ENCODE assay signal across 8 cellular contexts in the genomic region with DNA sequence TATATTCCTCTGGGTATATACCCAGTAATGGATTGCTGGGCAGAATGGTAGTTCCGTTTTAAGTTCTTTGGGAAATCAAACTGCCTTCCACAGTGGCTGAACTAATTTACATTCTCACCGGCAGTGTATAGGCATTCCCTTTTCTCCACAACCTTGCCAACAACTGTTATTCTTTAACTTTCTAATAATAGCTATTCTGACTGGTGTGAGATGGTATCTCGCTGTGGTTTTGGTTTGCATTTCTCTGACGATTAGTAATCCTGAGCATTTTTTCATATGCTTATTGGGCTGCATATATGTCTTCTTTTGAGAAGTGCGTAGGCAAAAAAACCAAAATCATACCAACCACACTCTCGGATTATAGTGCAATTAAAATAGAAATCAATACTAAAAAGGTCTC. TPM values are rescaled to one million over a fixed set of nuclear protein-coding genes. Genes with fewer than 3 reads are reported as not detected.
A peak's percentile ranks its signal among the peaks of the same experiment; 100 is the strongest.
DNase-seq lines count a peak whose midpoint lies in the region; ATAC-seq and TF ChIP-seq lines count a peak whose summit lies in the region.
"Not testable (repeated sequence)": the region's sequence is repeated elsewhere in the genome, so short reads cannot be mapped to it uniquely, and the experiment has no call there.

No MANE protein-coding gene starts in this region.

- not testable (repeated sequence) for H3K36me3 Mint-ChIP-seq in activated T-cell treated with anti-CD3 and anti-CD28 coated beads, Interleukin-2, amount 50 U/mL, for 4 hours (ENCODE audit: insufficient read depth); MCF 10A (ENCODE audit: insufficient read depth, unreplicated experiment); osteocyte (ENCODE audit: unreplicated experiment)

- BruUV-seq in Panc1 (replicated peaks; lab: Mats Ljungman, UMichigan): TSS peak; percentile 19
- not testable (repeated sequence) for BruUV-seq in MCF 10A (replicated peaks; lab: Mats Ljungman, UMichigan)

- CTCF ChIA-PET in Panc1 (lab: Charles Lee); MCF 10A (lab: Yijun Ruan, JAX): not testable (repeated sequence)

- H3K4me3 ChIP-seq in ACC112 (ENCODE audit: low read depth, low read length); Panc1 (ENCODE audit: low read depth in 2 of 2, low read length in 2 of 2): not testable (repeated sequence)

- not testable (repeated sequence) for H3K4me3 Mint-ChIP-seq in activated T-cell treated with anti-CD3 and anti-CD28 coated beads, Interleukin-2, amount 50 U/mL, for 4 hours; osteocyte (ENCODE audit: unreplicated experiment)
- H3K4me3 Mint-ChIP-seq in MCF 10A (ENCODE audit: unreplicated experiment): peak overlapping the region; percentile 33

- TF ChIP-seq CTCF in Panc1 (IDR thresholded peaks at IDR 0.05); MCF 10A (IDR thresholded peaks at IDR 0.05; ENCODE audit: unreplicated experiment); osteocyte (IDR thresholded peaks at IDR 0.05): not testable (repeated sequence)

- peak overlapping the region; percentile 53 for H3K27ac ChIP-seq in ACC112 (ENCODE audit: low read depth, low read length)
- H3K27ac ChIP-seq in Panc1 (ENCODE audit: low read length): not testable (repeated sequence)

- not testable (repeated sequence) for H3K9me3 ChIP-seq in Panc1 (ENCODE audit: control insufficient read depth, insufficient read depth, low read depth, low read length)

- peaks cover 10% of the 10 kb centered on the region for H3K4me1 Mint-ChIP-seq in activated T-cell treated with anti-CD3 and anti-CD28 coated beads, Interleukin-2, amount 50 U/mL, for 4 hours (ENCODE audit: low read depth)
- not testable (repeated sequence) for H3K4me1 Mint-ChIP-seq in MCF 10A (ENCODE audit: insufficient read depth, unreplicated experiment); osteocyte (ENCODE audit: unreplicated experiment)

- not testable (repeated sequence) for H3K27me3 ChIP-seq in ACC112 (ENCODE audit: insufficient read depth, low read length); Panc1 (ENCODE audit: control insufficient read depth, insufficient read depth, low read length)

- peak; percentile 42 for ATAC-seq in GM18867 (IDR thresholded peaks at IDR 0.05; ENCODE audit: unreplicated experiment)
- ATAC-seq in Panc1: not testable (repeated sequence)
- ATAC-seq in activated T-cell treated with anti-CD3 and anti-CD28 coated beads, Interleukin-2, amount 50 U/mL, for 4 hours: peak; percentile 72 to 74

- H3K27ac Mint-ChIP-seq in MCF 10A (ENCODE audit: low read depth, unreplicated experiment): not testable (repeated sequence)
- H3K27ac Mint-ChIP-seq in osteocyte (ENCODE audit: unreplicated experiment): peak overlapping the region; percentile 44

- not testable (repeated sequence) for H2AFZ ChIP-seq in ACC112 (ENCODE audit: low read length, unreplicated experiment)

- peaks cover 20% of the 10 kb centered on the region for H3K79me2 ChIP-seq in ACC112 (ENCODE audit: control insufficient read depth, insufficient read depth, low read length, unreplicated experiment)

- H3K36me3 ChIP-seq in ACC112 (ENCODE audit: insufficient read depth, low read length); Panc1 (ENCODE audit: control insufficient read depth, insufficient read depth, low read length): not testable (repeated sequence)

- in situ Hi-C loops in Panc1 (cut with HindIII; ENCODE audit: low pct_unique_long_range_greater_than_20kb, low sequenced_read_pairs): not testable (repeated sequence)

- POLR2A ChIA-PET in Panc1 (lab: Charles Lee); MCF 10A (lab: Yijun Ruan, JAX): not testable (repeated sequence)

- intact Hi-C loops in Panc1 (cut with micrococcal nuclease; ENCODE audit: unreplicated experiment); MCF 10A (cut with micrococcal nuclease): not testable (repeated sequence)

- peak; percentile 29 for DNase-seq in HT-29 (ENCODE audit: low spot score)
- not testable (repeated sequence) for DNase-seq in Panc1 (ENCODE audit: low read depth, low spot score); activated T-cell treated with anti-CD3 and anti-CD28 coated beads, Interleukin-2, amount 50 U/mL, for 4 hours; osteocyte (ENCODE audit: extremely low spot score, unreplicated experiment)
- DNase-seq in MCF 10A (ENCODE audit: unreplicated experiment): peak; percentile 41
- peak; percentile 26 for DNase-seq in fibroblast of the conjunctiva (ENCODE audit: low read depth)

- H3K4me1 ChIP-seq in ACC112 (ENCODE audit: control insufficient read depth, insufficient read depth, low read length, unreplicated experiment); Panc1 (ENCODE audit: control insufficient read depth, insufficient read depth, low read length): not testable (repeated sequence)

- not testable (repeated sequence) for H3K27me3 Mint-ChIP-seq in activated T-cell treated with anti-CD3 and anti-CD28 coated beads, Interleukin-2, amount 50 U/mL, for 4 hours (ENCODE audit: low read depth); MCF 10A (ENCODE audit: insufficient read depth, unreplicated experiment); osteocyte (ENCODE audit: unreplicated experiment)

- H3K9me3 Mint-ChIP-seq in activated T-cell treated with anti-CD3 and anti-CD28 coated beads, Interleukin-2, amount 50 U/mL, for 4 hours; MCF 10A (ENCODE audit: unreplicated experiment); osteocyte (ENCODE audit: unreplicated experiment): not testable (repeated sequence)

RNA-seq across cellular contexts. Expression of a gene that starts 5.8 kb away (rescaled TPM):
- total RNA-seq in HT-29 (2014; rRNA removed; shearing (Covaris generic)): 6.5 and 9.9 TPM in 2 replicates
- total RNA-seq in Panc1 (2021; ENCODE audit: unreplicated experiment) (14.5 TPM), MCF 10A (2022) (16.8 and 19.5 TPM in 2 replicates), osteocyte (15.9 and 16.6 TPM in 2 replicates)
- polyA plus RNA-seq in Panc1 (2012; ENCODE audit: insufficient read length): 6.5 TPM
- 10 to 100 TPM; 12.6 to 13.5 (median 12.6) TPM for total RNA-seq in activated T-cell treated with anti-CD3 and anti-CD28 coated beads, Interleukin-2, amount 50 U/mL, for 4 hours

RNA-seq across cellular contexts. Expression of a gene that starts 5.9 kb away (rescaled TPM):
- 14.8 and 19.7 TPM in 2 replicates for total RNA-seq in HT-29 (2014; rRNA removed; shearing (Covaris generic))
- total RNA-seq in Panc1 (2021; ENCODE audit: unreplicated experiment): 35.1 TPM
- polyA plus RNA-seq in Panc1 (2012; ENCODE audit: insufficient read length): 23.8 TPM
- 10 to 100 TPM; 55.6 to 64.5 (median 55.8) TPM for total RNA-seq in activated T-cell treated with anti-CD3 and anti-CD28 coated beads, Interleukin-2, amount 50 U/mL, for 4 hours
- total RNA-seq in MCF 10A (2022): 67.9 and 96.8 TPM in 2 replicates
- 33.4 and 37.0 TPM in 2 replicates for total RNA-seq in osteocyte

RNA-seq across cellular contexts. Expression of a gene that starts 27.3 kb away (rescaled TPM):
- total RNA-seq in HT-29 (2014; rRNA removed; shearing (Covaris generic)): 0.63 and 1.6 TPM in 2 replicates
- total RNA-seq in Panc1 (2021; ENCODE audit: unreplicated experiment) (3.7 TPM), MCF 10A (2022) (3.7 and 4.6 TPM in 2 replicates), osteocyte (2.4 and 4.3 TPM in 2 replicates)
- polyA plus RNA-seq in Panc1 (2012; ENCODE audit: insufficient read length): 4.7 TPM
- total RNA-seq in activated T-cell treated with anti-CD3 and anti-CD28 coated beads, Interleukin-2, amount 50 U/mL, for 4 hours: 1 to 10 TPM; 2.1 to 3.1 (median 2.8) TPM

RNA-seq across cellular contexts. Expression of a gene that starts 40.8 kb away (rescaled TPM):
- total RNA-seq in HT-29 (2014; rRNA removed; shearing (Covaris generic)): 15.8 and 25.2 TPM in 2 replicates
- total RNA-seq in Panc1 (2021; ENCODE audit: unreplicated experiment) (68.1 TPM), MCF 10A (2022) (34.3 and 36.9 TPM in 2 replicates), osteocyte (47.0 and 48.7 TPM in 2 replicates)
- polyA plus RNA-seq in Panc1 (2012; ENCODE audit: insufficient read length): 108 TPM
- total RNA-seq in activated T-cell treated with anti-CD3 and anti-CD28 coated beads, Interleukin-2, amount 50 U/mL, for 4 hours: 10 to 100 TPM; 10.6 to 14.2 (median 12.0) TPM
